Comparison of ENCODE assay signal across 1 cellular context in the genomic region with DNA sequence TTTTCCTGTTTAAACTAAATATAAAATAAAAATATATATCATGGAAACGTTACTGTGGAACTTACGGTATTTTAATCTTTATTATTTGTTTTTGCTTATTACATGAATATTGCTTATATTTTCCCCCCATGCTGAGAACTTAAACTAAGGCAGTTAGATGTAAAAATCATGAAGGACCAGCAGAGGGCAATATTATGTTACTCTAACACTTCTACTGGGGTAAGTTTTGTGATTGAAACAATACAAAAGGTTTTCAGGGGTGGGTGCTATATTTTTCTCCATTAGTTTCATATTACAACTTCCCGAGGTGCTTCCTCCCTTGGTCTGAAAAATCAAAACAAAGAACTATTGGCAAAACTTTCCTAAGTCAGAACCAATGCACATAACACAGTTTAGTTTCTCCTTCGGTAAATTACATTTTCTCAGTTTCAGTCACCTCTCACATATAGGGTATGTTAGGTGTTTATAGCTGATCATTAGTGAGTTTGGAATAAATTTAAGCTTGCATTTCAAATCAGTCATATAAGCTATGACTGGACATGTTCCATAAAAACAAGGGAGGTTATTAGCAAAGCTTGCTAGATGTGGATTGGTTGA.
TF ChIP-seq lines count a peak whose summit lies in the region.

No MANE protein-coding gene starts in this region.

TF ChIP-seq in neural cell, 6 proteins besides CTCF, POLR2A, EP300 and RAD21 (continued from another document):
- no peak for TF ChIP-seq POLR2AphosphoS5 (IDR thresholded peaks at IDR 0.05)
